14 cellular contexts compared by ENCODE assay signal in genomic region chr16:50557046-50557445, GRCh38. TPM values are rescaled to one million over a fixed set of nuclear protein-coding genes. Genes with fewer than 3 reads are reported as not detected.
DNase-seq lines count a peak whose midpoint lies in the region; ATAC-seq and TF ChIP-seq lines count a peak whose summit lies in the region.
"Had no signal": no experiment of that assay in that cellular context is flagged by ENCODE, and none has a peak within 500 bp of the region (broad histone marks: within the 10 kb centered on the region; RNA-seq: fewer than 3 reads in every experiment).

No MANE protein-coding gene starts in this region.

- peaks cover 0 to 25% (median 11%) of the 10 kb centered on the region in 4 donors for H3K36me3 ChIP-seq in esophagus muscularis mucosa
- H3K36me3 ChIP-seq in tibial artery: peaks cover 25 to 28% (median 27%) of the 10 kb centered on the region in 3 donors
- H3K36me3 ChIP-seq in left lung: no peaks in the 10 kb centered on the region
- H3K36me3 ChIP-seq: BE2C had no signal

- TF ChIP-seq POLR2A in esophagus muscularis mucosa (IDR thresholded peaks at IDR 0.05; ENCODE audit: low read depth): no peak

- H3K27ac ChIP-seq in esophagus muscularis mucosa (replicated peaks in 1 of 4) (peak overlapping the region in 3 of 4 donors; percentile 76 to 89 (median 84)), tibial artery (peak overlapping the region; percentile 76 to 89), left lung (no peak overlapping the region)
- H3K27ac ChIP-seq: A549, C4-2B had no signal

- H3K4me3 ChIP-seq in esophagus muscularis mucosa (no peak overlapping the region), tibial artery (no peak overlapping the region), left lung (no peak overlapping the region)
- H3K4me3 ChIP-seq: A549, GM12878 had no signal

- WGBS in esophagus muscularis mucosa: 82% methylated on average over 2 of the region's 2 CpGs

- peaks cover 0 to 77% (median 67%) of the 10 kb centered on the region in 4 donors for H3K4me1 ChIP-seq in esophagus muscularis mucosa
- H3K4me1 ChIP-seq in tibial artery: peaks cover 0 to 82% (median 35%) of the 10 kb centered on the region in 4 donors
- H3K4me1 ChIP-seq in left lung: no peaks in the 10 kb centered on the region
- H3K4me1 ChIP-seq: A549, BE2C had no signal

- H3K27me3 ChIP-seq in esophagus muscularis mucosa (no peaks in the 10 kb centered on the region), tibial artery (no peaks in the 10 kb centered on the region), left lung (no peaks in the 10 kb centered on the region)
- H3K27me3 ChIP-seq: BE2C had no signal

- intact Hi-C loops in esophagus muscularis mucosa (cut with DNase I) (no loop called here), tibial artery (cut with DNase I; ENCODE audit: low total_unique reads) (no loop called here), left lung (cut with DNase I) (no loop called here)

- ATAC-seq in left lung (no peak), GM18873 (IDR thresholded peaks at IDR 0.05; ENCODE audit: low FRiP score, unreplicated experiment) (no peak)
- ATAC-seq: A549, GM12878, HCT116 had no signal

- DNase-seq in esophagus muscularis mucosa (ENCODE audit: extremely low spot score) (no peak), iris pigment epithelial cell (ENCODE audit: low read depth) (peak; percentile 13), tibial artery (no peak), T1000 (lab: John Stamatoyannopoulos, UW) (no peak), left lung (no peak)
- DNase-seq: BE2C; CD4-positive, alpha-beta memory T cell; DMS79 had no signal

- H3K9me3 ChIP-seq in esophagus muscularis mucosa (peaks cover 0 to 6% (median 0%) of the 10 kb centered on the region in 4 donors), tibial artery (no peaks in the 10 kb centered on the region), left lung (no peaks in the 10 kb centered on the region)
- H3K9me3 ChIP-seq: BE2C had no signal

- TF ChIP-seq EP300 in esophagus muscularis mucosa (IDR thresholded peaks at IDR 0.05): no peak

- no peak for TF ChIP-seq CTCF in esophagus muscularis mucosa (IDR thresholded peaks at IDR 0.05)
- TF ChIP-seq CTCF in tibial artery (IDR thresholded peaks at IDR 0.05): no peak
- TF ChIP-seq CTCF in left lung (IDR thresholded peaks at IDR 0.05): no peak

RNA-seq across cellular contexts. Expression of gene NKD1, which starts 8.8 kb away (rescaled TPM):
- 10 to 100 TPM; 37.1 to 87.8 (median 54.1) TPM for total RNA-seq in esophagus muscularis mucosa
- 10 to 100 TPM; 12.5 to 23.0 TPM for total RNA-seq in left lung
- total RNA-seq: G401 had no signal

Comparison
In these comparisons a context has a peak if more than half of its experiments do, and no peak if none do; other contexts are left out.
1. H3K27ac ChIP-seq: peak in esophagus muscularis mucosa (3 of 4) and tibial artery (2 of 2); none in left lung (0 of 2).